ENCODE assay signal across 19 cellular contexts in genomic region chr16:28172331-28172730, GRCh38. TPM values are rescaled to one million over a fixed set of nuclear protein-coding genes. Genes with fewer than 3 reads are reported as not detected.
DNase-seq lines count a peak whose midpoint lies in the region; ATAC-seq and TF ChIP-seq lines count a peak whose summit lies in the region.
"Had no signal": no experiment of that assay in that cellular context is flagged by ENCODE, and none has a peak within 500 bp of the region (broad histone marks: within the 10 kb centered on the region; RNA-seq: fewer than 3 reads in every experiment).

No MANE protein-coding gene starts in this region.

- peaks cover 94% of the 10 kb centered on the region for H3K36me3 Mint-ChIP-seq in activated T-cell treated with anti-CD3 and anti-CD28 coated beads, Interleukin-2, amount 50 U/mL, for 24 hours (ENCODE audit: low read depth)
- H3K36me3 Mint-ChIP-seq in activated T-cell treated with anti-CD3 and anti-CD28 coated beads, Interleukin-2, amount 50 U/mL, for 4 hours (ENCODE audit: insufficient read depth) = peaks cover 63% of the 10 kb centered on the region
- H3K36me3 Mint-ChIP-seq in immature natural killer cell = peaks cover 18 to 46% (median 24%) of the 10 kb centered on the region in 3 donors
- peaks cover 53 to 57% of the 10 kb centered on the region in 2 donors for H3K36me3 Mint-ChIP-seq in stimulated activated naive B cell treated with anti-CD40 and anti-IgM and Interleukin-4, amounts not matched to agents 10 μg/mL and 1 μg/mL and 100 μg/mL, for 72 hours

- TSS peak; percentile 19 for BruUV-seq in Panc1 (replicated peaks; lab: Mats Ljungman, UMichigan)

- POLR2A ChIA-PET in Panc1 (lab: Charles Lee) = interaction anchor here (0.6 kb wide), 1 partner anchor 16 kb away, joined by 14 read pairs; no protein-coding TSS in a partner anchor

- H3K4me1 Mint-ChIP-seq in activated T-cell treated with anti-CD3 and anti-CD28 coated beads, Interleukin-2, amount 50 U/mL, for 24 hours (ENCODE audit: low read depth) = peaks cover 81% of the 10 kb centered on the region
- H3K4me1 Mint-ChIP-seq in activated T-cell treated with anti-CD3 and anti-CD28 coated beads, Interleukin-2, amount 50 U/mL, for 4 hours (ENCODE audit: low read depth) = peaks cover 66% of the 10 kb centered on the region
- peaks cover 24 to 52% of the 10 kb centered on the region in 2 donors for H3K4me1 Mint-ChIP-seq in immature natural killer cell
- peaks cover 19 to 56% of the 10 kb centered on the region in 2 donors for H3K4me1 Mint-ChIP-seq in stimulated activated naive B cell treated with anti-CD40 and anti-IgM and Interleukin-4, amounts not matched to agents 10 μg/mL and 1 μg/mL and 100 μg/mL, for 72 hours

- H3K27ac Mint-ChIP-seq in activated T-cell treated with anti-CD3 and anti-CD28 coated beads, Interleukin-2, amount 50 U/mL, for 24 hours = peak overlapping the region; percentile 15
- peak overlapping the region; percentile 15 to 71 (median 60) for H3K27ac Mint-ChIP-seq in immature natural killer cell
- peak overlapping the region; percentile 26 for H3K27ac Mint-ChIP-seq in stimulated activated naive B cell treated with anti-CD40 and anti-IgM and Interleukin-4, amounts not matched to agents 10 μg/mL and 1 μg/mL and 100 μg/mL, for 72 hours
- H3K27ac Mint-ChIP-seq: T-helper 1 cell treated with Interleukin-12 subunit alpha and Interleukin-12 subunit beta and Interleukin-4 antibody, amounts not matched to agents 30 μg/mL and 1 μg/mL, for 36 hours had no signal

- peaks cover 23% of the 10 kb centered on the region for H3K36me3 ChIP-seq in Panc1 (ENCODE audit: control insufficient read depth, insufficient read depth, low read length)

- H3K4me1 ChIP-seq in Panc1 (ENCODE audit: control insufficient read depth, insufficient read depth, low read length) = no peaks in the 10 kb centered on the region

- CTCF ChIA-PET in Panc1 (lab: Charles Lee) = no interaction called here

- ATAC-seq in activated T-cell treated with anti-CD3 and anti-CD28 coated beads, Interleukin-2, amount 50 U/mL, for 4 hours = no peak
- ATAC-seq in Panc1 = no peak
- ATAC-seq in stimulated activated naive B cell treated with anti-CD40 and anti-IgM and Interleukin-4, amounts not matched to agents 10 μg/mL and 1 μg/mL and 100 μg/mL, for 72 hours (replicated peaks) = no peak
- no peak for ATAC-seq in HG02981 (IDR thresholded peaks at IDR 0.05; ENCODE audit: unreplicated experiment)
- ATAC-seq: A549 had no signal

- no peak for TF ChIP-seq CTCF in Panc1 (IDR thresholded peaks at IDR 0.05)

- no peak overlapping the region for H3K4me3 ChIP-seq in Panc1 (ENCODE audit: low read depth in 2 of 2, low read length in 2 of 2)
- H3K4me3 ChIP-seq: A549, SJSA1 had no signal

- H3K27me3 Mint-ChIP-seq in activated T-cell treated with anti-CD3 and anti-CD28 coated beads, Interleukin-2, amount 50 U/mL, for 24 hours = no peaks in the 10 kb centered on the region
- H3K27me3 Mint-ChIP-seq in activated T-cell treated with anti-CD3 and anti-CD28 coated beads, Interleukin-2, amount 50 U/mL, for 4 hours (ENCODE audit: low read depth) = no peaks in the 10 kb centered on the region
- H3K27me3 Mint-ChIP-seq in immature natural killer cell (ENCODE audit: low read depth in 3 of 3) = peaks cover 0 to 2% (median 0%) of the 10 kb centered on the region in 3 donors
- no peaks in the 10 kb centered on the region for H3K27me3 Mint-ChIP-seq in stimulated activated naive B cell treated with anti-CD40 and anti-IgM and Interleukin-4, amounts not matched to agents 10 μg/mL and 1 μg/mL and 100 μg/mL, for 72 hours
- H3K27me3 Mint-ChIP-seq: activated CD4-positive, alpha-beta T cell treated with anti-CD3 and anti-CD28 coated beads, Interleukin-2, amount 10 ng/mL, durations not matched to agents 24 days and 14 days had no signal

- no peak overlapping the region for H3K27ac ChIP-seq in Panc1 (ENCODE audit: low read length)
- H3K27ac ChIP-seq: A549, SJSA1 had no signal

- no peak overlapping the region for H3K4me3 Mint-ChIP-seq in activated T-cell treated with anti-CD3 and anti-CD28 coated beads, Interleukin-2, amount 50 U/mL, for 24 hours
- no peak overlapping the region for H3K4me3 Mint-ChIP-seq in activated T-cell treated with anti-CD3 and anti-CD28 coated beads, Interleukin-2, amount 50 U/mL, for 4 hours
- no peak overlapping the region for H3K4me3 Mint-ChIP-seq in immature natural killer cell
- no peak overlapping the region for H3K4me3 Mint-ChIP-seq in stimulated activated naive B cell treated with anti-CD40 and anti-IgM and Interleukin-4, amounts not matched to agents 10 μg/mL and 1 μg/mL and 100 μg/mL, for 72 hours
- H3K4me3 Mint-ChIP-seq: activated CD4-positive, alpha-beta T cell treated with anti-CD3 and anti-CD28 coated beads, Interleukin-2, amount 10 ng/mL, durations not matched to agents 24 days and 14 days; T-helper 1 cell treated with Interleukin-12 subunit alpha and Interleukin-12 subunit beta and Interleukin-4 antibody, amounts not matched to agents 30 μg/mL and 1 μg/mL, for 36 hours had no signal

- no peaks in the 10 kb centered on the region for H3K27me3 ChIP-seq in Panc1 (ENCODE audit: control insufficient read depth, insufficient read depth, low read length)
- H3K27me3 ChIP-seq: SJSA1 had no signal

- H3K9me3 Mint-ChIP-seq in activated T-cell treated with anti-CD3 and anti-CD28 coated beads, Interleukin-2, amount 50 U/mL, for 24 hours = no peaks in the 10 kb centered on the region
- H3K9me3 Mint-ChIP-seq in activated T-cell treated with anti-CD3 and anti-CD28 coated beads, Interleukin-2, amount 50 U/mL, for 4 hours = no peaks in the 10 kb centered on the region
- no peaks in the 10 kb centered on the region for H3K9me3 Mint-ChIP-seq in immature natural killer cell
- no peaks in the 10 kb centered on the region for H3K9me3 Mint-ChIP-seq in stimulated activated naive B cell treated with anti-CD40 and anti-IgM and Interleukin-4, amounts not matched to agents 10 μg/mL and 1 μg/mL and 100 μg/mL, for 72 hours
- H3K9me3 Mint-ChIP-seq: activated CD4-positive, alpha-beta T cell treated with anti-CD3 and anti-CD28 coated beads, Interleukin-2, amount 10 ng/mL, durations not matched to agents 24 days and 14 days; T-helper 1 cell treated with Interleukin-12 subunit alpha and Interleukin-12 subunit beta and Interleukin-4 antibody, amounts not matched to agents 30 μg/mL and 1 μg/mL, for 36 hours had no signal

- no peaks in the 10 kb centered on the region for H3K9me3 ChIP-seq in Panc1 (ENCODE audit: control insufficient read depth, insufficient read depth, low read depth, low read length)
- H3K9me3 ChIP-seq: A549, SJSA1 had no signal

- DNase-seq in activated T-cell treated with anti-CD3 and anti-CD28 coated beads, Interleukin-2, amount 50 U/mL, for 24 hours = no peak
- DNase-seq in activated T-cell treated with anti-CD3 and anti-CD28 coated beads, Interleukin-2, amount 50 U/mL, for 4 hours = no peak
- DNase-seq in Panc1 (ENCODE audit: low read depth, low spot score) = no peak
- no peak for DNase-seq in immature natural killer cell
- no peak for DNase-seq in stimulated activated naive B cell treated with anti-CD40 and anti-IgM and Interleukin-4, amounts not matched to agents 10 μg/mL and 1 μg/mL and 100 μg/mL, for 72 hours
- DNase-seq in COLO668 (lab: John Stamatoyannopoulos, UW; ENCODE audit: unreplicated experiment) = no peak
- no peak for DNase-seq in NK-92 treated with Interleukin-12 subunit alpha and Interleukin-12 subunit beta, amount 100 ng/mL, for 24 hours (lab: John Stamatoyannopoulos, UW)
- DNase-seq: activated CD4-positive, alpha-beta T cell treated with anti-CD3 and anti-CD28 coated beads, Interleukin-2, amount 10 ng/mL, durations not matched to agents 24 days and 14 days; anterior cingulate cortex; H7; Karpas-422; kidney glomerular epithelial cell; mammary epithelial cell; MV-4-11; stimulated activated CD8-positive, alpha-beta memory T cell treated with anti-CD3 and anti-CD28 coated beads, Interleukin-4, amount 100 ng/mL, for 48 hours had no signal

- in situ Hi-C loops in Panc1 (cut with HindIII; ENCODE audit: low pct_unique_long_range_greater_than_20kb, low sequenced_read_pairs) = no loop called here

- intact Hi-C loops in Panc1 (cut with micrococcal nuclease; ENCODE audit: unreplicated experiment) = no loop called here

RNA-seq across cellular contexts. Expression of gene XPO6, which starts 39.4 kb away (rescaled TPM):
- total RNA-seq in activated T-cell treated with anti-CD3 and anti-CD28 coated beads, Interleukin-2, amount 50 U/mL, for 4 hours = 100 to 1,000 TPM; 291 to 305 (median 303) TPM
- total RNA-seq in Panc1 (2021; ENCODE audit: unreplicated experiment) = 135 TPM
- 141 TPM for polyA plus RNA-seq in Panc1 (2012; ENCODE audit: insufficient read length)
- 10 to 100 TPM; 40.7 to 75.5 (median 42.2) TPM for polyA plus RNA-seq in immature natural killer cell
